1 cellular context compared by ENCODE assay signal in the genomic region with DNA sequence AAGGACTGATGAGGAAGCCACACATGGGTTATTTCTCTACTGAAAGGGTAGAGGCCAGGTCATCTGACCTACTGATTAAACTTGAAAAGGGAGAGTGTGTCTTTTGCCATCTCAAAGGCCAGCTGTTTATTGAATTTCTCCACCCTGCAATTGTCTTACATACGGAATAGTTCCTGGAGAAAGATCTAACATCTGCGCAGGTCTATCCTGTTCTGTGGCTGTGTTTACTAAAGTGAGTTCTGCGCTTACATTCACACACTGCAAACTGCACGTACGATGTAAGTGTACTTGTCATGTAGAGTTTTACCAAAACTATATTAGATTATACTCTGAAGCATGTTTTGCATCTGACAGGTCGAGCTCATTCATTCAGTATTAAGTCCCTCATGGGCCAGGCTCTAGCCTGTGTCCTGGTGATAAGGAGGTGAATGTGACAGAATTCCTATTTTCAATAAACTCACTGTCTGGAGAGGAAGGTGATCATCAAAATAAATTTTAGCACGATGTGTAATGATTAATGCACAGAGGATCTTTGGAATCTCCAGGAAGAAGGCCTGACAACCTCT.
TF ChIP-seq lines count a peak whose summit lies in the region.

No MANE protein-coding gene starts in this region.

TF ChIP-seq in GM23338, 12 proteins besides CTCF, POLR2A, EP300 and RAD21 (continued from another document):
- TF ChIP-seq, protein P1, sequence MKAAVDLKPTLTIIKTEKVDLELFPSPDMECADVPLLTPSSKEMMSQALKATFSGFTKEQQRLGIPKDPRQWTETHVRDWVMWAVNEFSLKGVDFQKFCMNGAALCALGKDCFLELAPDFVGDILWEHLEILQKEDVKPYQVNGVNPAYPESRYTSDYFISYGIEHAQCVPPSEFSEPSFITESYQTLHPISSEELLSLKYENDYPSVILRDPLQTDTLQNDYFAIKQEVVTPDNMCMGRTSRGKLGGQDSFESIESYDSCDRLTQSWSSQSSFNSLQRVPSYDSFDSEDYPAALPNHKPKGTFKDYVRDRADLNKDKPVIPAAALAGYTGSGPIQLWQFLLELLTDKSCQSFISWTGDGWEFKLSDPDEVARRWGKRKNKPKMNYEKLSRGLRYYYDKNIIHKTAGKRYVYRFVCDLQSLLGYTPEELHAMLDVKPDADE (IDR thresholded peaks at IDR 0.05), result no peak
- no peak for TF ChIP-seq ZNF114 (CRISPR knock-in tag; IDR thresholded peaks at IDR 0.05)
TF ChIP-seq in GM23338: peak in this region for 0.
